In the genomic region with DNA sequence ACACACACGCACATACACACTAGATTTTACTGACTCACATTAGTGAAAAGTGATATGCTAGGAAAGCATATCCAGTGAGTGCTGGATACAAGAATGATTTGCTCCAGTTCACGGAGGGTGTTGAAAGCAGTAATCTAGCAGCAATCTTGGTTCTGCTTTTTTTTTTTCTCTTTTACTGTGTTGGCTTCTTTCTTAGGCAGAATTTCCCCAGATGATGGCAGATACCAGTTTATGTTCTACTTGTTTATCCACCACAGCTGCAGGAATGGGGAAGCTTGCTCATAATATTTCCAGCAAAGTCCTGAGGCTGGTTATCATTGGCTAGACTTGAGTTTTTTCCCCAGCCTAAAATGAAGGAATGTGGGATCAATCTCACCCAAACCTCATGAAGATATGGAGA, we compare ENCODE assay signal across 15 cellular contexts.
DNase-seq lines count a peak whose midpoint lies in the region; ATAC-seq and TF ChIP-seq lines count a peak whose summit lies in the region.
"Had no signal": no experiment of that assay in that cellular context is flagged by ENCODE, and none has a peak within 500 bp of the region (broad histone marks: within the 10 kb centered on the region; RNA-seq: fewer than 3 reads in every experiment).

No MANE protein-coding gene starts in this region.

- no peaks in the 10 kb centered on the region for H3K4me1 ChIP-seq in body of pancreas
- H3K4me1 ChIP-seq: left ventricle myocardium inferior had no signal

- H3K4me3 ChIP-seq in body of pancreas: no peak overlapping the region
- H3K4me3 ChIP-seq: left ventricle myocardium inferior had no signal

- ATAC-seq in GM18498 (IDR thresholded peaks at IDR 0.05; ENCODE audit: unreplicated experiment) (peak; percentile 57), GM21447 (IDR thresholded peaks at IDR 0.05; ENCODE audit: unreplicated experiment) (peak; percentile 69), HG03103 (IDR thresholded peaks at IDR 0.05; ENCODE audit: low read depth, unreplicated experiment) (peak; percentile 68), body of pancreas (no peak), GM21737 (IDR thresholded peaks at IDR 0.05; ENCODE audit: unreplicated experiment) (no peak)

- H3K36me3 Mint-ChIP-seq in chondrocyte (ENCODE audit: low read depth): no peaks in the 10 kb centered on the region

- no peaks in the 10 kb centered on the region for H3K9me3 Mint-ChIP-seq in chondrocyte (ENCODE audit: low read depth)

- H3K27me3 ChIP-seq in body of pancreas: no peaks in the 10 kb centered on the region

- H3K27ac Mint-ChIP-seq in chondrocyte (ENCODE audit: unreplicated experiment): peak overlapping the region; percentile 52

- H3K36me3 ChIP-seq in body of pancreas (replicated peaks in 1 of 2; ENCODE audit: insufficient read depth in 1 of 2, low read depth in 2 of 2): no peaks in the 10 kb centered on the region
- H3K36me3 ChIP-seq: left ventricle myocardium inferior had no signal

- no peak for TF ChIP-seq CTCF in chondrocyte (IDR thresholded peaks at IDR 0.05)
- no peak for TF ChIP-seq CTCF in body of pancreas (IDR thresholded peaks at IDR 0.05)

- no peak for TF ChIP-seq POLR2A in body of pancreas (IDR thresholded peaks at IDR 0.05)

- H3K9me3 ChIP-seq in body of pancreas: no peaks in the 10 kb centered on the region

- DNase-seq in chondrocyte (ENCODE audit: low spot score) (no peak), LoVo (ENCODE audit: low spot score) (no peak), body of pancreas (no peak), NCI-H2107 treated with DMSO at 0.1 percent for 48 hours (lab: John Stamatoyannopoulos, UW; ENCODE audit: unreplicated experiment) (no peak)
- DNase-seq: aorta, foreskin melanocyte, left ventricle myocardium inferior, MM.1S, NCI-H1930, NCI-H69, SW 1271 had no signal

- H3K4me1 Mint-ChIP-seq in chondrocyte (ENCODE audit: low read depth): peaks cover 51% of the 10 kb centered on the region

- no peaks in the 10 kb centered on the region for H3K27me3 Mint-ChIP-seq in chondrocyte (ENCODE audit: low read depth)

- WGBS in body of pancreas, 2 donors: 81 to 87% methylated on average over 2 of the region's 2 CpGs

- intact Hi-C loops in body of pancreas (cut with DNase I): no loop called here

- H3K4me3 Mint-ChIP-seq in chondrocyte (ENCODE audit: unreplicated experiment): no peak overlapping the region

- no peak overlapping the region for H3K27ac ChIP-seq in body of pancreas
- H3K27ac ChIP-seq: left ventricle myocardium inferior had no signal

Comparison
In these comparisons a context has a peak if more than half of its experiments do, and no peak if none do; other contexts are left out.
1. ATAC-seq: peak in GM18498 (single experiment), GM21447 (single experiment) and HG03103 (single experiment); none in body of pancreas (single experiment) and GM21737 (single experiment).